ENCODE assay signal across 13 cellular contexts in the genomic region with DNA sequence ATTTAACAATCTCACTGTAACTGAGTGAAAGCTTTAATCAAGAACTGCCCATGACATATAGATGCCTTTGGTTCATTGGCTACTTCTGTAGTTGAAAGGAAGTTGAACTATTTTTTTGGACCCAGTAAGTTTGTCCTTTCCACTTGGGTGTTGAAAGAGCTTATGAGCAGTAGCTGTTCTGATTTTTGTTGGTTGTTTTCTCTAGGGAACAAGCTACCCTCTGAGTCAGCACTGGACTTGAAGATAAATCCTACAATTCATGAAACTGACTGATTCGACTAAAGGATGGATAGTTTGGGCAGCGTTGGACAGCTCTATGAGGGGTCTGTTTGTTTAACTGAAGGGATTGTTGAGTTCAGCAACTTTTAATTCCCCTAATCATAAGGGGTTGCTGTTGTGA.
DNase-seq lines count a peak whose midpoint lies in the region; TF ChIP-seq lines count a peak whose summit lies in the region.
"Had no signal": no experiment of that assay in that cellular context is flagged by ENCODE, and none has a peak within 500 bp of the region (broad histone marks: within the 10 kb centered on the region; RNA-seq: fewer than 3 reads in every experiment).

No MANE protein-coding gene starts in this region.

- no peaks in the 10 kb centered on the region for H3K27me3 ChIP-seq in osteoblast (ENCODE audit: insufficient read depth, low read length)
- H3K27me3 ChIP-seq: gastrocnemius medialis had no signal

- no peak overlapping the region for H2AFZ ChIP-seq in osteoblast (ENCODE audit: low read length)

- H3K4me3 ChIP-seq in NB4 (ENCODE audit: low read depth, low read length) (no peak overlapping the region), fibroblast of the aortic adventitia (ENCODE audit: low read depth, low read length) (no peak overlapping the region), osteoblast (ENCODE audit: insufficient read depth, low read length) (no peak overlapping the region)
- H3K4me3 ChIP-seq: gastrocnemius medialis, prostate gland had no signal

- H3K4me2 ChIP-seq in osteoblast (ENCODE audit: insufficient read depth, low read length): no peak overlapping the region

- peak; percentile 6 for DNase-seq in EH (ENCODE audit: low read depth)
- peak; percentile 40 for DNase-seq in NB4 (ENCODE audit: low read depth)
- peak; percentile 52 for DNase-seq in fibroblast of the aortic adventitia (ENCODE audit: low read depth)
- peak; percentile 70 for DNase-seq in osteoblast (ENCODE audit: insufficient read length, low spot score, missing footprints)
- DNase-seq in G401 (ENCODE audit: low spot score): no peak
- DNase-seq in DMS 273 treated with DMSO at 0.1 percent for 48 hours (lab: John Stamatoyannopoulos, UW): no peak
- DNase-seq in GDM1 (lab: John Stamatoyannopoulos, UW): no peak
- no peak for DNase-seq in inferior parietal cortex (ENCODE audit: extremely low spot score)
- DNase-seq: activated CD8-positive, alpha-beta T cell treated with anti-CD3 and anti-CD28 coated beads for 36 hours; CD4-positive, alpha-beta memory T cell; gastrocnemius medialis; MM.1S had no signal

- H4K20me1 ChIP-seq in osteoblast (ENCODE audit: insufficient read depth, low read length): no peaks in the 10 kb centered on the region

- TF ChIP-seq POLR2A in NB4 (IDR thresholded peaks at IDR 0.05; ENCODE audit: extremely low read depth, insufficient read length): no peak

- peaks cover 6% of the 10 kb centered on the region for H3K4me1 ChIP-seq in osteoblast (ENCODE audit: insufficient read depth, low read length)
- H3K4me1 ChIP-seq: gastrocnemius medialis, prostate gland had no signal

- H3K27ac ChIP-seq in osteoblast (ENCODE audit: low read depth, low read length): no peak overlapping the region
- H3K27ac ChIP-seq: gastrocnemius medialis, prostate gland had no signal

- no peaks in the 10 kb centered on the region for H3K36me3 ChIP-seq in osteoblast (ENCODE audit: insufficient read depth, low read length)
- H3K36me3 ChIP-seq: prostate gland had no signal

- in situ Hi-C loops in G401 (cut with HindIII; ENCODE audit: low sequenced_read_pairs): no loop called here

- no peak for TF ChIP-seq CTCF in NB4 (IDR thresholded peaks at IDR 0.05; ENCODE audit: low read depth, low read length)
- no peak for TF ChIP-seq CTCF in fibroblast of the aortic adventitia (IDR thresholded peaks at IDR 0.05; ENCODE audit: insufficient read depth, low read length)
- no peak for TF ChIP-seq CTCF in osteoblast (IDR thresholded peaks at IDR 0.05; ENCODE audit: extremely low read depth, low read depth, low read length)

- no peaks in the 10 kb centered on the region for H3K79me2 ChIP-seq in osteoblast (ENCODE audit: insufficient read depth, low read length)

- no peaks in the 10 kb centered on the region for H3K9me3 ChIP-seq in osteoblast (ENCODE audit: low read depth, low read length)
- H3K9me3 ChIP-seq: gastrocnemius medialis, prostate gland had no signal

Comparison
In these comparisons a context has a peak if more than half of its experiments do, and no peak if none do; other contexts are left out.
1. DNase-seq: peak in EH (single experiment), NB4 (single experiment), fibroblast of the aortic adventitia (single experiment) and osteoblast (single experiment); none in G401 (single experiment), DMS 273 treated with DMSO at 0.1 percent for 48 hours (single experiment), GDM1 (single experiment) and inferior parietal cortex (single experiment).